Comparison of ENCODE assay signal across 15 cellular contexts in the genomic region with DNA sequence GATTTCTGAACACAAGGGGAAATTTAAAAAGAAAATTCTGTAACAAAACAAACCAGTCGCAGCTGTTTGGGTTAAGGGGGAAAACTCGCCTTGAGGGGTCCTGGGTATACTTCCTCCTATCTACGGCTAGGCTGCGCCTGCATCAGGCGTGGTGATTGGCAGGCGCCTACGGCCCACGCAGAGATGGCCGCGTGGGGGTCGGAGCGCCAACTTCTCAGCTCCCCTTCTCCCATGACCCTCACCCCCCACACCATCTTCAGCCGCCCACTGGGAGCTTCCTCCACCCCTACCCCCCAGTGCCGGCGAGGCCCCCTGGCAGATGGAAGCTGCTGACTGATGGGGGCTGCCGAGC. TPM values are rescaled to one million over a fixed set of nuclear protein-coding genes. Genes with fewer than 3 reads are reported as not detected.
DNase-seq lines count a peak whose midpoint lies in the region; ATAC-seq, FAIRE-seq and TF ChIP-seq lines count a peak whose summit lies in the region.
"Had no signal": no experiment of that assay in that cellular context is flagged by ENCODE, and none has a peak within 500 bp of the region (broad histone marks: within the 10 kb centered on the region; RNA-seq: fewer than 3 reads in every experiment).

No MANE protein-coding gene starts in this region.

- H3K4me3 ChIP-seq in astrocyte (ENCODE audit: insufficient read depth, low read depth, low read length) (no peak overlapping the region), mesendoderm (ENCODE audit: low read length) (no peak overlapping the region), subcutaneous abdominal adipose tissue (ENCODE audit: low read depth in 1 of 5, low read length in 5 of 5) (peak overlapping the region in 3 of 5 donors; percentile 39 to 60 (median 42))
- H3K4me3 ChIP-seq: mucosa of descending colon had no signal

- H2BK5ac ChIP-seq in mesendoderm (ENCODE audit: low read length), result no peak overlapping the region

- no peak overlapping the region for H2AK5ac ChIP-seq in mesendoderm (ENCODE audit: low read length)

- no peak overlapping the region for H2BK120ac ChIP-seq in mesendoderm (ENCODE audit: low read depth, low read length)

- TF ChIP-seq CTCF in astrocyte (IDR thresholded peaks at IDR 0.05; ENCODE audit: insufficient read depth, low read depth, low read length), result no peak

- FAIRE-seq in astrocyte (lab: Jason Lieb, UNC), result no peak
- FAIRE-seq: G401.6 had no signal

- H3K9ac ChIP-seq in astrocyte (ENCODE audit: low read length) (peak overlapping the region; percentile 70), mesendoderm (ENCODE audit: low read length) (peak overlapping the region; percentile 58), subcutaneous abdominal adipose tissue (ENCODE audit: low read length in 5 of 5) (peak overlapping the region in 2 of 5 donors; percentile 48 to 81)

- H3K4me1 ChIP-seq in astrocyte (ENCODE audit: insufficient read depth, low read length), result peaks cover 7% of the 10 kb centered on the region
- H3K4me1 ChIP-seq in mesendoderm (ENCODE audit: control insufficient read depth, low read depth, low read length), result no peaks in the 10 kb centered on the region
- H3K4me1 ChIP-seq in subcutaneous abdominal adipose tissue (ENCODE audit: control insufficient read depth in 5 of 5, insufficient read depth in 5 of 5, low read length in 5 of 5), result peaks cover 4 to 25% (median 20%) of the 10 kb centered on the region in 5 donors

- H3K4me2 ChIP-seq in astrocyte (ENCODE audit: low read length), result peak overlapping the region; percentile 81
- peak overlapping the region; percentile 53 for H3K4me2 ChIP-seq in mesendoderm (ENCODE audit: low read length)

- H3K27me3 ChIP-seq in astrocyte (ENCODE audit: insufficient read depth, low read length) (peaks cover 21% of the 10 kb centered on the region), mesendoderm (ENCODE audit: insufficient read depth, low read length, poor library complexity) (peaks cover 30% of the 10 kb centered on the region), subcutaneous abdominal adipose tissue (ENCODE audit: control insufficient read depth in 5 of 5, insufficient read depth in 4 of 5, low read length in 5 of 5) (peaks cover 4 to 39% (median 27%) of the 10 kb centered on the region in 5 donors)

- H4K5ac ChIP-seq in mesendoderm (ENCODE audit: low read length), result no peak overlapping the region

- H3K79me2 ChIP-seq in astrocyte (ENCODE audit: insufficient read depth, low read length), result no peaks in the 10 kb centered on the region
- H3K79me2 ChIP-seq in mesendoderm (ENCODE audit: control insufficient read depth, insufficient read depth, low read length), result no peaks in the 10 kb centered on the region

- no peak overlapping the region for H2BK15ac ChIP-seq in mesendoderm (replicated peaks; ENCODE audit: low read depth)

- H4K20me1 ChIP-seq in astrocyte (ENCODE audit: insufficient read depth, low read length), result no peaks in the 10 kb centered on the region

- H3K27ac ChIP-seq in astrocyte (ENCODE audit: low read depth, low read length) (no peak overlapping the region), mesendoderm (ENCODE audit: low read depth, low read length) (no peak overlapping the region), subcutaneous abdominal adipose tissue (ENCODE audit: low read depth, low read length) (no peak overlapping the region)
- H3K27ac ChIP-seq: 22Rv1, right atrium auricular region had no signal

- no peak overlapping the region for H3K4me3 Mint-ChIP-seq in astrocyte (ENCODE audit: unreplicated experiment)

- no peak overlapping the region for H3K4ac ChIP-seq in mesendoderm (ENCODE audit: low read depth, low read length)

- peaks cover 55% of the 10 kb centered on the region for H3K27me3 Mint-ChIP-seq in astrocyte (ENCODE audit: low read depth, unreplicated experiment)

- no peak overlapping the region for H3K23ac ChIP-seq in mesendoderm (ENCODE audit: low read length)

- peak overlapping the region; percentile 78 for H3K56ac ChIP-seq in mesendoderm (ENCODE audit: low read length)

- DNase-seq in NCI-H2029 (lab: John Stamatoyannopoulos, UW) (peak; percentile 52), NCI-H2029 treated with DMSO at 0.1 percent for 48 hours (lab: John Stamatoyannopoulos, UW) (no peak), astrocyte (ENCODE audit: low read depth) (no peak), mesendoderm (no peak), NCI-H187 treated with DMSO at 0.1 percent for 48 hours (lab: John Stamatoyannopoulos, UW) (no peak), SIG-M5 treated with dmso at 0.1 percent for 504 hours (lab: John Stamatoyannopoulos, UW; ENCODE audit: unreplicated experiment) (no peak)
- DNase-seq: activated CD4-positive, alpha-beta T cell treated with anti-CD3 and anti-CD28 coated beads for 48 hours; CD8-positive, alpha-beta memory T cell; mucosa of descending colon had no signal

- H3K9me3 Mint-ChIP-seq in astrocyte (ENCODE audit: unreplicated experiment), result peaks cover 5% of the 10 kb centered on the region
- H3K9me3 Mint-ChIP-seq: activated T-helper 17 cell treated with anti-CD3 and anti-CD28 coated beads, Interleukin-2, amount 50 U/mL, for 72 hours; CD8-positive, alpha-beta memory T cell had no signal

- ATAC-seq in GM18907 (IDR thresholded peaks at IDR 0.05; ENCODE audit: unreplicated experiment), result no peak
- ATAC-seq: mucosa of descending colon had no signal

- H3K36me3 ChIP-seq in astrocyte (ENCODE audit: insufficient read depth, low read length) (no peaks in the 10 kb centered on the region), mesendoderm (ENCODE audit: control insufficient read depth, insufficient read depth, low read length) (no peaks in the 10 kb centered on the region), subcutaneous abdominal adipose tissue (ENCODE audit: control insufficient read depth in 5 of 5, insufficient read depth in 5 of 5, low read length in 5 of 5) (no peaks in the 10 kb centered on the region)
- H3K36me3 ChIP-seq: right atrium auricular region had no signal

- H3K18ac ChIP-seq in mesendoderm (ENCODE audit: low read length), result no peak overlapping the region

- H4K8ac ChIP-seq in mesendoderm (ENCODE audit: low read depth, low read length), result no peak overlapping the region

- peak overlapping the region; percentile 85 for H2AFZ ChIP-seq in astrocyte (ENCODE audit: low read depth, low read length)

- H3K79me1 ChIP-seq in mesendoderm (ENCODE audit: low read length), result no peaks in the 10 kb centered on the region

- no peaks in the 10 kb centered on the region for H3K36me3 Mint-ChIP-seq in astrocyte (ENCODE audit: low read depth, unreplicated experiment)
- H3K36me3 Mint-ChIP-seq: CD8-positive, alpha-beta memory T cell had no signal

- no peak overlapping the region for H3K27ac Mint-ChIP-seq in astrocyte (ENCODE audit: unreplicated experiment)
- H3K27ac Mint-ChIP-seq: activated T-helper 17 cell treated with anti-CD3 and anti-CD28 coated beads, Interleukin-2, amount 50 U/mL, for 72 hours had no signal

- H3K9me3 ChIP-seq in astrocyte (ENCODE audit: insufficient read depth, low read depth, low read length) (no peaks in the 10 kb centered on the region), subcutaneous abdominal adipose tissue (ENCODE audit: control insufficient read depth in 5 of 5, low read length in 5 of 5) (peaks cover 0 to 2% (median 0%) of the 10 kb centered on the region in 5 donors)
- H3K9me3 ChIP-seq: mucosa of descending colon, right atrium auricular region had no signal

- no peaks in the 10 kb centered on the region for H3K4me1 Mint-ChIP-seq in astrocyte (ENCODE audit: low read depth, unreplicated experiment)

- WGBS in mesendoderm (ENCODE audit: extremely low coverage, insufficient coverage, low lambda C conversion rate), result no CpG with 5 or more reads among the region's 16 CpGs

RNA-seq across cellular contexts. Expression of a gene that starts 12.2 kb away (rescaled TPM):
- 0.07 and 0.20 TPM in 2 replicates for total RNA-seq in astrocyte
- 0.21 TPM for polyA plus RNA-seq in mesendoderm (2013, experiment 1 of 2)
- polyA plus RNA-seq in mesendoderm (2013, experiment 2 of 2), result 0.17 TPM
- total RNA-seq: activated T-helper 17 cell treated with anti-CD3 and anti-CD28 coated beads, Interleukin-2, amount 50 U/mL, for 72 hours; CD8-positive, alpha-beta memory T cell; right atrium auricular region had no signal
- polyA plus RNA-seq: CD8-positive, alpha-beta memory T cell had no signal

Comparison
In these comparisons a context has a peak if more than half of its experiments do, and no peak if none do; other contexts are left out.
1. H3K4me3 ChIP-seq: peak in subcutaneous abdominal adipose tissue (3 of 5); none in astrocyte (single experiment) and mesendoderm (single experiment).